1 cellular context compared by ENCODE assay signal in the genomic region with DNA sequence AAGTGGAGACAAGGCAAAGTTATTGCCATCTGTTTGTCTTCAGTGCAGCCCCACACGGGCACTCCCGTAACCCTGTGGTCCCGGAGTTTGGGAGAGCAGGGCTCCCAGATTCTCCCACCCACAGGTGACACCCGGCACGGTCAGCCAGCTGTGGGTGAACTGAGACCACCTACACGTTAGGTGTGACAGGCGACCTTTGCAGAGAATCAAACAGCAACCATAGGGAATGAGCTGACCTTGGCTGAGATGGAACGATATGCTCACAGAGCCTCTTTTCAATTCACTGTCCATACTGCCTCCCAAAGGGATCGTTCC.
TF ChIP-seq lines count a peak whose summit lies in the region.

No MANE protein-coding gene starts in this region.

TF ChIP-seq in SK-N-SH treated with all-trans-retinoic acid at 6 μM for 48 hours, 23 proteins besides CTCF, POLR2A, EP300 and RAD21 (continued from another document):
- TF ChIP-seq, protein P1, sequence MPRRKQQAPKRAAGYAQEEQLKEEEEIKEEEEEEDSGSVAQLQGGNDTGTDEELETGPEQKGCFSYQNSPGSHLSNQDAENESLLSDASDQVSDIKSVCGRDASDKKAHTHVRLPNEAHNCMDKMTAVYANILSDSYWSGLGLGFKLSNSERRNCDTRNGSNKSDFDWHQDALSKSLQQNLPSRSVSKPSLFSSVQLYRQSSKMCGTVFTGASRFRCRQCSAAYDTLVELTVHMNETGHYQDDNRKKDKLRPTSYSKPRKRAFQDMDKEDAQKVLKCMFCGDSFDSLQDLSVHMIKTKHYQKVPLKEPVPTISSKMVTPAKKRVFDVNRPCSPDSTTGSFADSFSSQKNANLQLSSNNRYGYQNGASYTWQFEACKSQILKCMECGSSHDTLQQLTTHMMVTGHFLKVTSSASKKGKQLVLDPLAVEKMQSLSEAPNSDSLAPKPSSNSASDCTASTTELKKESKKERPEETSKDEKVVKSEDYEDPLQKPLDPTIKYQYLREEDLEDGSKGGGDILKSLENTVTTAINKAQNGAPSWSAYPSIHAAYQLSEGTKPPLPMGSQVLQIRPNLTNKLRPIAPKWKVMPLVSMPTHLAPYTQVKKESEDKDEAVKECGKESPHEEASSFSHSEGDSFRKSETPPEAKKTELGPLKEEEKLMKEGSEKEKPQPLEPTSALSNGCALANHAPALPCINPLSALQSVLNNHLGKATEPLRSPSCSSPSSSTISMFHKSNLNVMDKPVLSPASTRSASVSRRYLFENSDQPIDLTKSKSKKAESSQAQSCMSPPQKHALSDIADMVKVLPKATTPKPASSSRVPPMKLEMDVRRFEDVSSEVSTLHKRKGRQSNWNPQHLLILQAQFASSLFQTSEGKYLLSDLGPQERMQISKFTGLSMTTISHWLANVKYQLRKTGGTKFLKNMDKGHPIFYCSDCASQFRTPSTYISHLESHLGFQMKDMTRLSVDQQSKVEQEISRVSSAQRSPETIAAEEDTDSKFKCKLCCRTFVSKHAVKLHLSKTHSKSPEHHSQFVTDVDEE (CRISPR knock-in tag; IDR thresholded peaks at IDR 0.05), result no peak
- TF ChIP-seq ARNTL (CRISPR knock-in tag; IDR thresholded peaks at IDR 0.05; ENCODE audit: borderline replicate concordance, low read depth), result no peak
- no peak for TF ChIP-seq SNAI2 (CRISPR knock-in tag; IDR thresholded peaks at IDR 0.05)
- no peak for TF ChIP-seq TOX (CRISPR knock-in tag; IDR thresholded peaks at IDR 0.05; ENCODE audit: borderline replicate concordance)
- no peak for TF ChIP-seq ZFP30 (CRISPR knock-in tag; IDR thresholded peaks at IDR 0.05)
- TF ChIP-seq GLIS3 (CRISPR knock-in tag; IDR thresholded peaks at IDR 0.05), result no peak
- no peak for TF ChIP-seq ZC3H10 (CRISPR knock-in tag; IDR thresholded peaks at IDR 0.05)
- no peak for TF ChIP-seq TCF4 (CRISPR knock-in tag; IDR thresholded peaks at IDR 0.05; ENCODE audit: borderline replicate concordance)
